Comparison of ENCODE assay signal across 8 cellular contexts in the genomic region with DNA sequence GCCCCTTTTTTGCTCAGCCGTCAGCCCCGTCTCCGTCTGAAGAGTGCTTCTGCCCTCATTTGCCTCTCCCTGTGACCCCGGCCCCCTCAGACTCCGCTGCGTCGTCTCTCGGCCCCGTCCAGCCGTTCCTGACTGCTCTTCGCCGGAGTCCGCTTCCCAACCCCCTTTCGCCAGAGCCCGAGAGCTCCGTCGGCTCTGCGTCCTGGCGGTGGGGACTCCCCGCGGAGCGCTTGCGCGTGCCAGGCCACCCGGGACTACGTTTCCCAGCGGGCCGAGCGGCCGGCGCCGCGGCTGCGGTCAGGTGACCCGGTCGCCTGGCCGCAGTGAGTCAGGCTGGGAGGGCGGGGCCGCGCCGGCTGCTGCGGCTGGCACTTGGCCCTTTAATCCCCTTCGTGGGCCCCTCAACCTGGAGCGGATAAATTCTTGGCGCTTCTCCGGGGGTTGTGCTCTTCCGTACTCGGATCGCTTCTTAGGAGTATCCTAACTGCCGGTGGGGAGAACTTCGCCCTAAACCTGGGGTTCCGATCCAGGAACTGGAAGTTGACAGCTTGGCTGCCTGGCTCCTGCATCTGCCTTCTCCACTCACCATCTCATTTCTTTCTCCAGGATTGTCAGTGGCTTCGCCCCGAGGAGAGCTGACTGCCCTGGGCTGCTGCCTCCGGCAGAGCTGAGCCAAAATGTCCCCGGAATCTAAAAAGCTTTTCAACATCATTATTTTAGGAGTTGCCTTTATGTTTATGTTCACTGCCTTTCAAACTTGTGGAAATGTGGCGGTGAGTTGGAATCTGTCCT. TPM values are rescaled to one million over a fixed set of nuclear protein-coding genes. Genes with fewer than 3 reads are reported as not detected.
DNase-seq lines count a peak whose midpoint lies in the region; ATAC-seq and TF ChIP-seq lines count a peak whose summit lies in the region.

A gene (plus strand): TSS at position 444 of the 792 bp plus-strand sequence. CDS start 234 bp downstream, at position 678.

- intact Hi-C loops in PC-3 (cut with micrococcal nuclease) = loop anchor here (1.0 to 10.0 kb wide), 2 partner anchors 58 to 547 kb away; no protein-coding TSS in a partner anchor

- peak within 1 kb of the TSS; percentile 98 for H3K9ac ChIP-seq in PC-3 (ENCODE audit: low read length)

- ATAC-seq in GM21526 (IDR thresholded peaks at IDR 0.05; ENCODE audit: low FRiP score, unreplicated experiment) (peak; percentile 56), PC-3 (peak; percentile 76)

- H3K4me3 ChIP-seq in PC-3 (ENCODE audit: low read length) = peak within 1 kb of the TSS; percentile 89

- CTCF ChIA-PET in PC-3 (lab: Charles Lee) = interaction anchor here (0.6 kb wide), 1 partner anchor 1138 kb away, joined by 9 read pairs; no protein-coding TSS in a partner anchor

- TSS peak; percentile 45 for BruUV-seq in PC-3 (replicated peaks; lab: Mats Ljungman, UMichigan)

- H3K4me1 Mint-ChIP-seq in activated T-cell treated with anti-CD3 and anti-CD28 coated beads, Interleukin-2, amount 50 U/mL, for 24 hours (ENCODE audit: low read depth) = peaks cover 42% of the 10 kb centered on the region

- peaks cover 38% of the 10 kb centered on the region for H3K36me3 ChIP-seq in PC-3 (ENCODE audit: low read depth, low read length)

- H3K27ac Mint-ChIP-seq in activated T-cell treated with anti-CD3 and anti-CD28 coated beads, Interleukin-2, amount 50 U/mL, for 24 hours = peak within 1 kb of the TSS; percentile 100

- no peak for TF ChIP-seq CTCF in PC-3 (conservative IDR thresholded peaks at IDR 0.05; ENCODE audit: low read depth, low read length)

- H3K9me3 ChIP-seq in PC-3 (ENCODE audit: low read length) = no peaks in the 10 kb centered on the region

- peaks cover 39% of the 10 kb centered on the region for H4K20me1 ChIP-seq in PC-3 (ENCODE audit: low read length)

- H3K36me3 Mint-ChIP-seq in activated T-cell treated with anti-CD3 and anti-CD28 coated beads, Interleukin-2, amount 50 U/mL, for 24 hours (ENCODE audit: low read depth) = peaks cover 70% of the 10 kb centered on the region

- peaks cover 24% of the 10 kb centered on the region for H3F3A ChIP-seq in PC-3 (ENCODE audit: low read length, unreplicated experiment)

- H3K4me1 ChIP-seq in PC-3 (ENCODE audit: insufficient read depth, low read length) = peaks cover 37% of the 10 kb centered on the region

- TF ChIP-seq POLR2A in erythroblast (IDR thresholded peaks at IDR 0.05; ENCODE audit: low read length) = peak; percentile 90

- peak within 1 kb of the TSS; percentile 89 for H3K27ac ChIP-seq in PC-3 (ENCODE audit: low read length)

- H3K9me3 Mint-ChIP-seq in activated T-cell treated with anti-CD3 and anti-CD28 coated beads, Interleukin-2, amount 50 U/mL, for 24 hours = no peaks in the 10 kb centered on the region

- DNase-seq in DMS 273 treated with DMSO at 0.1 percent for 48 hours (lab: John Stamatoyannopoulos, UW) (peak; percentile 90), HuH-7 (ENCODE audit: low spot score) (peak; percentile 97), PC-3 (peak; percentile 96), erythroblast (lab: John Stamatoyannopoulos, UW) (peak; percentile 97 to 98), mucosa of gallbladder (ENCODE audit: low spot score) (peak; percentile 92)
- peak; percentile 96 for DNase-seq in activated T-cell treated with anti-CD3 and anti-CD28 coated beads, Interleukin-2, amount 50 U/mL, for 24 hours
- peak; percentile 92 for DNase-seq in stimulated activated CD8-positive, alpha-beta memory T cell treated with anti-CD3 and anti-CD28 coated beads, Interleukin-4, amount 100 ng/mL, for 24 hours (ENCODE audit: low read depth)

- no peaks in the 10 kb centered on the region for H3K27me3 Mint-ChIP-seq in activated T-cell treated with anti-CD3 and anti-CD28 coated beads, Interleukin-2, amount 50 U/mL, for 24 hours

- no peaks in the 10 kb centered on the region for H3K9me2 ChIP-seq in PC-3 (replicated peaks; ENCODE audit: low read length)

- peaks cover 73% of the 10 kb centered on the region for H3K79me2 ChIP-seq in PC-3 (ENCODE audit: low read length)

- peak within 1 kb of the TSS; percentile 91 for H3K4me2 ChIP-seq in PC-3 (ENCODE audit: low read length)

- peak within 1 kb of the TSS; percentile 99 for H3K4me3 Mint-ChIP-seq in activated T-cell treated with anti-CD3 and anti-CD28 coated beads, Interleukin-2, amount 50 U/mL, for 24 hours

- H2AFZ ChIP-seq in PC-3 (ENCODE audit: low read length) = peak within 1 kb of the TSS; percentile 74

- no peaks in the 10 kb centered on the region for H3K27me3 ChIP-seq in PC-3 (ENCODE audit: low read length)

- POLR2A ChIA-PET in PC-3 (lab: Charles Lee; ENCODE audit: unreplicated experiment) = interaction anchor here (0.6 kb wide), 2 partner anchors 10 to 384 kb away, joined by 5 to 6 read pairs; no protein-coding TSS in a partner anchor

RNA-seq across cellular contexts. Expression of the gene that starts here (rescaled TPM):
- 16.6 and 17.3 TPM in 2 replicates for total RNA-seq in PC-3 (2014; rRNA removed)
- 21.1 TPM for total RNA-seq in mucosa of gallbladder

Comparison
In these comparisons a context has a peak if more than half of its experiments do, and no peak if none do; other contexts are left out.
1. Peak in every context shown above with its lines: DNase-seq, ATAC-seq, H3K4me3 ChIP-seq and H3K27ac ChIP-seq.